ENCODE assay signal across 9 cellular contexts in genomic region chr9:6575324-6575758, GRCh38.
DNase-seq lines count a peak whose midpoint lies in the region; ATAC-seq and TF ChIP-seq lines count a peak whose summit lies in the region.
"Had no signal": no experiment of that assay in that cellular context is flagged by ENCODE, and none has a peak within 500 bp of the region (broad histone marks: within the 10 kb centered on the region; RNA-seq: fewer than 3 reads in every experiment).

No MANE protein-coding gene starts in this region.

- H3K79me2 ChIP-seq in Karpas-422 (ENCODE audit: low read length) = no peaks in the 10 kb centered on the region

- H3K27me3 ChIP-seq in Karpas-422 (ENCODE audit: low read length) = no peaks in the 10 kb centered on the region; the same call in 1 of the 2 replicates

- H3K9me3 ChIP-seq in Karpas-422 (ENCODE audit: low read length) = no peaks in the 10 kb centered on the region

- peaks cover 12% of the 10 kb centered on the region for H4K20me1 ChIP-seq in Karpas-422 (ENCODE audit: insufficient read depth, low read depth, low read length)

- peak; percentile 24 for DNase-seq in GM12864 (ENCODE audit: low read depth)
- peak; percentile 94 for DNase-seq in Karpas-422
- no peak for DNase-seq in activated CD4-positive, alpha-beta T cell treated with anti-CD3 and anti-CD28 coated beads for 4 hours
- DNase-seq in RKO (ENCODE audit: low spot score) = no peak
- DNase-seq in A172 (ENCODE audit: low spot score) = no peak
- DNase-seq in RWPE1 (ENCODE audit: low spot score) = no peak
- DNase-seq: NCI-H446 had no signal

- H3K27ac ChIP-seq in Karpas-422 (ENCODE audit: low read length) (no peak overlapping the region; the same call in 1 of the 2 replicates), RWPE1 (no peak overlapping the region)

- H3K9ac ChIP-seq in Karpas-422 (ENCODE audit: low read length) = no peak overlapping the region

- peak overlapping the region; percentile 61 for H3K4me2 ChIP-seq in Karpas-422 (ENCODE audit: low read depth, low read length, poor library complexity, severe bottlenecking)

- peaks cover 21% of the 10 kb centered on the region for H3K4me1 ChIP-seq in Karpas-422 (ENCODE audit: low read length)

- TF ChIP-seq CTCF in GM12864 (IDR thresholded peaks at IDR 0.05; ENCODE audit: low read depth, low read length, missing control alignments) (no peak), RWPE1 (conservative IDR thresholded peaks at IDR 0.05; ENCODE audit: low read depth) (no peak)

- no peaks in the 10 kb centered on the region for H3K36me3 ChIP-seq in Karpas-422 (ENCODE audit: insufficient read depth, low read length)

- no peak overlapping the region for H2AFZ ChIP-seq in Karpas-422 (ENCODE audit: low read length)

- POLR2A ChIA-PET in RWPE1 (lab: Yijun Ruan, JAX; ENCODE audit: low non-redundant PET) = no interaction called here

- ATAC-seq in GM19395 (IDR thresholded peaks at IDR 0.05; ENCODE audit: unreplicated experiment) = peak; percentile 91
- ATAC-seq in HG02885 (IDR thresholded peaks at IDR 0.05; ENCODE audit: poor library complexity, unreplicated experiment) = peak; percentile 96

- H3K9me2 ChIP-seq in Karpas-422 (replicated peaks; ENCODE audit: insufficient read depth, low read length) = no peaks in the 10 kb centered on the region

- CTCF ChIA-PET in RWPE1 (lab: Yijun Ruan, JAX) = interaction anchor here (0.7 kb wide), 1 partner anchor 13 kb away, joined by 3 read pairs; no protein-coding TSS in a partner anchor

- no peak overlapping the region for H3K4me3 ChIP-seq in GM12864 (ENCODE audit: low read depth, low read length)
- peak overlapping the region; percentile 7; the same call in 1 of the 2 replicates for H3K4me3 ChIP-seq in Karpas-422 (ENCODE audit: low read length)

Comparison
In these comparisons a context has a peak if more than half of its experiments do, and no peak if none do; other contexts are left out.
1. DNase-seq: peak in GM12864 (single experiment) and Karpas-422 (single experiment); none in activated CD4-positive, alpha-beta T cell treated with anti-CD3 and anti-CD28 coated beads for 4 hours (0 of 2), RKO (single experiment), A172 (single experiment) and RWPE1 (single experiment).